In genomic region chr2:130451823-130452222, GRCh38 we compare ENCODE assay signal across 1 cellular context. TPM values are rescaled to one million over a fixed set of nuclear protein-coding genes. Genes with fewer than 3 reads are reported as not detected.
"Had no signal": no experiment of that assay in that cellular context is flagged by ENCODE, and none has a peak within 500 bp of the region (broad histone marks: within the 10 kb centered on the region; RNA-seq: fewer than 3 reads in every experiment).

No MANE protein-coding gene starts in this region.

RNA-seq across cellular contexts. Expression of gene POTEI, which starts 57.3 kb away (rescaled TPM):
- total RNA-seq: IMR-90 had no signal
- polyA plus RNA-seq: IMR-90 had no signal
